Comparison of ENCODE assay signal across 14 cellular contexts in genomic region chr10:86284355-86285105, GRCh38.
"Had no signal": no experiment of that assay in that cellular context is flagged by ENCODE, and none has a peak within 500 bp of the region (broad histone marks: within the 10 kb centered on the region; RNA-seq: fewer than 3 reads in every experiment).

No MANE protein-coding gene starts in this region.

- H3K4me3 Mint-ChIP-seq: dendritic cell treated with granulocyte-macrophage colony-stimulating factor and Interleukin-4, amounts not matched to agents 40 ng/mL and 50 ng/mL, for 4 days; stimulated activated memory B cell treated with anti-CD40 and anti-IgM and Interleukin-4, amounts not matched to agents 10 μg/mL and 1 μg/mL and 100 μg/mL, for 72 hours had no signal

- H3K4me1 Mint-ChIP-seq: stimulated activated memory B cell treated with anti-CD40 and anti-IgM and Interleukin-4, amounts not matched to agents 10 μg/mL and 1 μg/mL and 100 μg/mL, for 72 hours had no signal

- H3K36me3 ChIP-seq: adrenal gland, esophagus muscularis mucosa had no signal

- H3K27ac ChIP-seq: adrenal gland, esophagus muscularis mucosa had no signal

- H3K27ac Mint-ChIP-seq: dendritic cell treated with granulocyte-macrophage colony-stimulating factor and Interleukin-4, amounts not matched to agents 40 ng/mL and 50 ng/mL, for 4 days; stimulated activated memory B cell treated with anti-CD40 and anti-IgM and Interleukin-4, amounts not matched to agents 10 μg/mL and 1 μg/mL and 100 μg/mL, for 72 hours had no signal

- ATAC-seq: activated CD4-positive, CD25-positive, alpha-beta regulatory T cell treated with anti-CD3 and anti-CD28 coated beads, Interleukin-2, amount 50 U/mL, for 24 hours; right cardiac atrium; stimulated activated memory B cell treated with anti-CD40 and anti-IgM and Interleukin-4, amounts not matched to agents 10 μg/mL and 1 μg/mL and 100 μg/mL, for 72 hours had no signal

- H3K36me3 Mint-ChIP-seq: stimulated activated memory B cell treated with anti-CD40 and anti-IgM and Interleukin-4, amounts not matched to agents 10 μg/mL and 1 μg/mL and 100 μg/mL, for 72 hours had no signal

- H3K4me3 ChIP-seq: adrenal gland, esophagus muscularis mucosa had no signal

- H3K27me3 ChIP-seq: adrenal gland had no signal

- DNase-seq: activated CD4-positive, alpha-beta T cell treated with anti-CD3 and anti-CD28 coated beads, Interleukin-2, amount 50 U/mL, for 48 hours; activated naive CD4-positive, alpha-beta T cell treated with anti-CD3 and anti-CD28 coated beads, Interleukin-2, amount 50 U/mL, for 16 hours; central memory CD4-positive, alpha-beta T cell; mesenchymal stem cell; right cardiac atrium; SIG-M5; stimulated activated CD4-positive, alpha-beta T cell treated with anti-CD3 and anti-CD28 coated beads, Interleukin-1b, Interleukin-23, amount 100 ng/mL, for 48 hours; T-helper 2 cell; trophoblast cell had no signal

- H3K9me3 ChIP-seq: adrenal gland had no signal

- H3K4me1 ChIP-seq: adrenal gland, esophagus muscularis mucosa had no signal
